15 cellular contexts compared by ENCODE assay signal in genomic region chr18:35197286-35197685, GRCh38. TPM values are rescaled to one million over a fixed set of nuclear protein-coding genes. Genes with fewer than 3 reads are reported as not detected.
DNase-seq lines count a peak whose midpoint lies in the region; ATAC-seq and TF ChIP-seq lines count a peak whose summit lies in the region.
"Had no signal": no experiment of that assay in that cellular context is flagged by ENCODE, and none has a peak within 500 bp of the region (broad histone marks: within the 10 kb centered on the region; RNA-seq: fewer than 3 reads in every experiment).

No MANE protein-coding gene starts in this region.

- intact Hi-C loops in ascending aorta (cut with DNase I), result no loop called here

- H3K9me2 ChIP-seq in GM23338 (ENCODE audit: insufficient read depth), result no peaks in the 10 kb centered on the region

- no peak overlapping the region for H3K27ac Mint-ChIP-seq in GM23338
- H3K27ac Mint-ChIP-seq: CD4-positive, alpha-beta memory T cell; HFFc6 had no signal

- H3K4me3 ChIP-seq in GM23338 (no peak overlapping the region), fibroblast of the aortic adventitia (ENCODE audit: low read depth, low read length) (no peak overlapping the region), ascending aorta (no peak overlapping the region)
- H3K4me3 ChIP-seq: GM23248, HAP-1 had no signal

- 0 out of 2 replicates have a peak overlapping the region, but pooled peaks have one; percentile 19 for H2AFZ ChIP-seq in GM23338
- H2AFZ ChIP-seq: GM23248 had no signal

- no peak for DNase-seq in GM23338 (ENCODE audit: low spot score)
- DNase-seq in astrocyte of the hippocampus (ENCODE audit: low read depth, low spot score), result peak; percentile 51
- DNase-seq in fibroblast of the aortic adventitia (ENCODE audit: low read depth), result peak; percentile 43
- DNase-seq in pons (ENCODE audit: low spot score), result no peak
- DNase-seq in ascending aorta (ENCODE audit: low spot score in 2 of 2), result no peak
- DNase-seq: C1 segment of cervical spinal cord; Calu3; CD4-positive, alpha-beta memory T cell; COR-L47; DMS153; DND-41; GM23248; HFFc6 had no signal

- no peak overlapping the region for H3K4me2 ChIP-seq in GM23338

- H3K4me1 ChIP-seq in GM23338 (ENCODE audit: insufficient read depth) (peaks cover 12% of the 10 kb centered on the region), ascending aorta (no peaks in the 10 kb centered on the region)
- H3K4me1 ChIP-seq: HAP-1 had no signal

- ATAC-seq in GM23338 (no peak), HG02884 (IDR thresholded peaks at IDR 0.05; ENCODE audit: unreplicated experiment) (no peak)

- H3K9me3 Mint-ChIP-seq in GM23338, result no peaks in the 10 kb centered on the region
- H3K9me3 Mint-ChIP-seq: CD4-positive, alpha-beta memory T cell; HFFc6 had no signal

- H4K20me1 ChIP-seq in GM23338 (replicated peaks; ENCODE audit: insufficient read depth), result no peaks in the 10 kb centered on the region

- H3K9me3 ChIP-seq in ascending aorta, result no peaks in the 10 kb centered on the region
- H3K9me3 ChIP-seq: HAP-1 had no signal

- H3K4me1 Mint-ChIP-seq in GM23338, result peaks cover 13% of the 10 kb centered on the region

- H3K36me3 Mint-ChIP-seq in GM23338 (ENCODE audit: low read depth), result no peaks in the 10 kb centered on the region
- H3K36me3 Mint-ChIP-seq: CD4-positive, alpha-beta memory T cell had no signal

- TF ChIP-seq CTCF in GM23338 (conservative IDR thresholded peaks at IDR 0.05; ENCODE audit: low read depth in 2 of 2) (no peak), fibroblast of the aortic adventitia (IDR thresholded peaks at IDR 0.05; ENCODE audit: insufficient read depth, low read length) (no peak), ascending aorta (IDR thresholded peaks at IDR 0.05) (no peak)

- H3K27me3 ChIP-seq in GM23338 (ENCODE audit: insufficient read depth), result no peaks in the 10 kb centered on the region
- no peaks in the 10 kb centered on the region for H3K27me3 ChIP-seq in ascending aorta

- no peak overlapping the region for H3K4me3 Mint-ChIP-seq in GM23338
- H3K4me3 Mint-ChIP-seq: CD4-positive, alpha-beta memory T cell; HFFc6 had no signal

- H3K27ac ChIP-seq in GM23338 (ENCODE audit: low read depth), result no peak overlapping the region
- no peak overlapping the region for H3K27ac ChIP-seq in ascending aorta
- H3K27ac ChIP-seq: GM23248 had no signal

- H3K27me3 Mint-ChIP-seq in GM23338 (ENCODE audit: insufficient read depth, low read depth, poor library complexity), result peaks cover 2% of the 10 kb centered on the region

- H3F3A ChIP-seq in GM23338 (replicated peaks; ENCODE audit: low read depth), result no peaks in the 10 kb centered on the region

- H3K79me2 ChIP-seq in GM23338 (replicated peaks; ENCODE audit: insufficient read depth), result no peaks in the 10 kb centered on the region

- no peaks in the 10 kb centered on the region for H3K36me3 ChIP-seq in GM23338 (ENCODE audit: insufficient read depth)
- H3K36me3 ChIP-seq in ascending aorta, result no peaks in the 10 kb centered on the region
- H3K36me3 ChIP-seq: HAP-1 had no signal

TF ChIP-seq in GM23338, 12 proteins besides CTCF, POLR2A, EP300 and RAD21 (continues in another document):
- TF ChIP-seq EZH2 (IDR thresholded peaks at IDR 0.05; ENCODE audit: low read depth, unreplicated experiment) (no peak), CREB1 (CRISPR knock-in tag; IDR thresholded peaks at IDR 0.05; ENCODE audit: low read depth) (no peak), ZNF331 (CRISPR knock-in tag; IDR thresholded peaks at IDR 0.05; ENCODE audit: low read depth) (no peak), EZH2phosphoT487 (IDR thresholded peaks at IDR 0.05; ENCODE audit: unreplicated experiment) (no peak), ETS1 (IDR thresholded peaks at IDR 0.05) (no peak), JUNB (IDR thresholded peaks at IDR 0.05; ENCODE audit: unreplicated experiment) (no peak), REST (IDR thresholded peaks at IDR 0.05; ENCODE audit: unreplicated experiment) (no peak), NANOG (IDR thresholded peaks at IDR 0.05; ENCODE audit: borderline replicate concordance) (no peak), ZNF114 (CRISPR knock-in tag; IDR thresholded peaks at IDR 0.05) (no peak)

RNA-seq across cellular contexts. Expression of gene ZNF397, which starts 43.5 kb away (rescaled TPM):
- total RNA-seq in GM23338 (2014; rRNA removed; shearing (Covaris generic)), result 47.6 and 48.6 TPM in 2 replicates
- 19.1 and 20.7 TPM in 2 replicates for polyA plus RNA-seq in GM23338 (2016; fragmentation: Nextera tagmentation; extraction: Ambion mirVana)
- 20.5 and 26.2 TPM in 2 replicates for total RNA-seq in fibroblast of the aortic adventitia (ENCODE audit: low replicate concordance)
- 13.9 TPM for total RNA-seq in ascending aorta

Comparison
In these comparisons a context has a peak if more than half of its experiments do, and no peak if none do; other contexts are left out.
1. DNase-seq: peak in astrocyte of the hippocampus (single experiment) and fibroblast of the aortic adventitia (single experiment); none in GM23338 (single experiment), pons (single experiment) and ascending aorta (0 of 2).